In genomic region chr1:59092126-59092525, GRCh38 we compare ENCODE assay signal across 19 cellular contexts.
DNase-seq lines count a peak whose midpoint lies in the region; ATAC-seq and TF ChIP-seq lines count a peak whose summit lies in the region.
"Had no signal": no experiment of that assay in that cellular context is flagged by ENCODE, and none has a peak within 500 bp of the region (broad histone marks: within the 10 kb centered on the region; RNA-seq: fewer than 3 reads in every experiment).

No MANE protein-coding gene starts in this region.

- intact Hi-C loops in natural killer cell (cut with micrococcal nuclease): no loop called here
- intact Hi-C loops in activated CD4-positive, alpha-beta memory T cell treated with anti-CD3 and anti-CD28 coated beads for 36 hours (cut with micrococcal nuclease): no loop called here

- H3K4me1 Mint-ChIP-seq in activated T-cell treated with anti-CD3 and anti-CD28 coated beads, Interleukin-2, amount 50 U/mL, for 72 hours (ENCODE audit: low read depth): peaks cover 5% of the 10 kb centered on the region
- H3K4me1 Mint-ChIP-seq in HFFc6 (ENCODE audit: low read depth) (peaks cover 35% of the 10 kb centered on the region), natural killer cell (peaks cover 4 to 7% of the 10 kb centered on the region in 2 donors)
- no peaks in the 10 kb centered on the region for H3K4me1 Mint-ChIP-seq in activated CD4-positive, alpha-beta memory T cell treated with anti-CD3 and anti-CD28 coated beads for 36 hours (ENCODE audit: low read depth)

- H3K9ac ChIP-seq in adipocyte (ENCODE audit: low read length): no peak overlapping the region

- H3K4me3 Mint-ChIP-seq in activated T-cell treated with anti-CD3 and anti-CD28 coated beads, Interleukin-2, amount 50 U/mL, for 72 hours: no peak overlapping the region
- H3K4me3 Mint-ChIP-seq in HFFc6 (no peak overlapping the region; the same call in 1 of the 2 replicates), natural killer cell (no peak overlapping the region)
- H3K4me3 Mint-ChIP-seq in activated CD4-positive, alpha-beta memory T cell treated with anti-CD3 and anti-CD28 coated beads for 36 hours: no peak overlapping the region

- peaks cover 2 to 7% of the 10 kb centered on the region in 2 donors for H3K9me3 Mint-ChIP-seq in activated T-cell treated with anti-CD3 and anti-CD28 coated beads, Interleukin-2, amount 50 U/mL, for 72 hours
- H3K9me3 Mint-ChIP-seq in HFFc6 (peaks cover 5% of the 10 kb centered on the region), natural killer cell (no peaks in the 10 kb centered on the region)
- peaks cover 5% of the 10 kb centered on the region for H3K9me3 Mint-ChIP-seq in activated CD4-positive, alpha-beta memory T cell treated with anti-CD3 and anti-CD28 coated beads for 36 hours

- CTCF ChIA-PET in activated CD4-positive, alpha-beta memory T cell treated with anti-CD3 and anti-CD28 coated beads for 36 hours (lab: Charles Lee): no interaction called here

- no peaks in the 10 kb centered on the region for H3K79me2 ChIP-seq in osteoblast (ENCODE audit: insufficient read depth, low read length)

- no peak overlapping the region for H2AFZ ChIP-seq in osteoblast (ENCODE audit: low read length)

- no peak overlapping the region for H3K4me3 ChIP-seq in adipocyte (ENCODE audit: low read length)
- H3K4me3 ChIP-seq in osteoblast (ENCODE audit: insufficient read depth, low read length): no peak overlapping the region
- H3K4me3 ChIP-seq: SK-N-MC had no signal

- no peak overlapping the region for H3K4me2 ChIP-seq in osteoblast (ENCODE audit: insufficient read depth, low read length)

- DNase-seq in activated T-cell treated with anti-CD3 and anti-CD28 coated beads, Interleukin-2, amount 50 U/mL, for 72 hours: no peak
- DNase-seq in activated T-cell treated with anti-CD3 and anti-CD28 coated beads, Interleukin-2, amount 50 U/mL, for 48 hours: no peak
- peak; percentile 63 for DNase-seq in HFFc6
- DNase-seq in adipocyte (ENCODE audit: low read depth): peak; percentile 15
- DNase-seq in osteoblast (ENCODE audit: insufficient read length, low spot score, missing footprints): peak; percentile 14
- DNase-seq in natural killer cell: no peak
- no peak for DNase-seq in Kasumi-1 (lab: John Stamatoyannopoulos, UW)
- no peak for DNase-seq in activated CD4-positive, alpha-beta memory T cell treated with anti-CD3 and anti-CD28 coated beads for 36 hours
- DNase-seq: C1 segment of cervical spinal cord, KG1, MM.1S, NCI-H1092 treated with DMSO at 0.1 percent for 48 hours, NCI-H1694 treated with DMSO at 0.1 percent for 48 hours, NCI-H2107, NCI-H2227 treated with DMSO at 0.1 percent for 48 hours, NCI-H524 treated with DMSO at 0.1 percent for 48 hours had no signal

- H3K4me1 ChIP-seq in adipocyte (ENCODE audit: control insufficient read depth, insufficient read depth, low read length) (no peaks in the 10 kb centered on the region), osteoblast (ENCODE audit: insufficient read depth, low read length) (no peaks in the 10 kb centered on the region)

- POLR2A ChIA-PET in activated CD4-positive, alpha-beta memory T cell treated with anti-CD3 and anti-CD28 coated beads for 36 hours (lab: Charles Lee): no interaction called here

- ATAC-seq in activated T-cell treated with anti-CD3 and anti-CD28 coated beads, Interleukin-2, amount 50 U/mL, for 72 hours (replicated peaks in 1 of 2): peak; percentile 75 to 78
- no peak for ATAC-seq in natural killer cell
- ATAC-seq: Panc1, Right ventricle myocardium inferior had no signal

- H3K27ac Mint-ChIP-seq in activated T-cell treated with anti-CD3 and anti-CD28 coated beads, Interleukin-2, amount 50 U/mL, for 72 hours: no peak overlapping the region
- H3K27ac Mint-ChIP-seq in HFFc6 (peak overlapping the region; percentile 73; the same call in 1 of the 2 replicates), natural killer cell (no peak overlapping the region)
- H3K27ac Mint-ChIP-seq in activated CD4-positive, alpha-beta memory T cell treated with anti-CD3 and anti-CD28 coated beads for 36 hours: no peak overlapping the region

- no peaks in the 10 kb centered on the region for H4K20me1 ChIP-seq in osteoblast (ENCODE audit: insufficient read depth, low read length)

- peaks cover 7% of the 10 kb centered on the region for H3K27me3 Mint-ChIP-seq in activated T-cell treated with anti-CD3 and anti-CD28 coated beads, Interleukin-2, amount 50 U/mL, for 72 hours (ENCODE audit: low read depth)
- H3K27me3 Mint-ChIP-seq in HFFc6 (ENCODE audit: insufficient read depth): no peaks in the 10 kb centered on the region; the same call in none of the 2 replicates
- H3K27me3 Mint-ChIP-seq in natural killer cell (ENCODE audit: low read depth in 2 of 2): peaks cover 11 to 13% of the 10 kb centered on the region in 2 donors
- peaks cover 2% of the 10 kb centered on the region for H3K27me3 Mint-ChIP-seq in activated CD4-positive, alpha-beta memory T cell treated with anti-CD3 and anti-CD28 coated beads for 36 hours

- no peak for TF ChIP-seq CTCF in HFFc6 (IDR thresholded peaks at IDR 0.05)
- no peak for TF ChIP-seq CTCF in osteoblast (IDR thresholded peaks at IDR 0.05; ENCODE audit: extremely low read depth, low read depth, low read length)
- no peak for TF ChIP-seq CTCF in natural killer cell (IDR thresholded peaks at IDR 0.05)

- no peaks in the 10 kb centered on the region for H3K36me3 Mint-ChIP-seq in activated T-cell treated with anti-CD3 and anti-CD28 coated beads, Interleukin-2, amount 50 U/mL, for 72 hours (ENCODE audit: insufficient read depth in 2 of 2)
- peaks cover 14% of the 10 kb centered on the region for H3K36me3 Mint-ChIP-seq in HFFc6 (ENCODE audit: low read depth)
- peaks cover 6% of the 10 kb centered on the region for H3K36me3 Mint-ChIP-seq in natural killer cell
- no peaks in the 10 kb centered on the region for H3K36me3 Mint-ChIP-seq in activated CD4-positive, alpha-beta memory T cell treated with anti-CD3 and anti-CD28 coated beads for 36 hours

- no peak overlapping the region for H3K27ac ChIP-seq in osteoblast (ENCODE audit: low read depth, low read length)
- H3K27ac ChIP-seq: SK-N-MC had no signal

- H3K36me3 ChIP-seq in adipocyte (ENCODE audit: control insufficient read depth, insufficient read depth, low read length, severe bottlenecking): no peaks in the 10 kb centered on the region
- no peaks in the 10 kb centered on the region for H3K36me3 ChIP-seq in osteoblast (ENCODE audit: insufficient read depth, low read length)

- H3K27me3 ChIP-seq in adipocyte (replicated peaks; ENCODE audit: control insufficient read depth, insufficient read depth, low read length) (no peaks in the 10 kb centered on the region), osteoblast (ENCODE audit: insufficient read depth, low read length) (no peaks in the 10 kb centered on the region)

- H3K9me3 ChIP-seq in adipocyte (ENCODE audit: control insufficient read depth, low read length) (peaks cover 12% of the 10 kb centered on the region), osteoblast (ENCODE audit: low read depth, low read length) (no peaks in the 10 kb centered on the region)

Comparison
In these comparisons a context has a peak if more than half of its experiments do, and no peak if none do; other contexts are left out.
1. ATAC-seq: peak in activated T-cell treated with anti-CD3 and anti-CD28 coated beads, Interleukin-2, amount 50 U/mL, for 72 hours (2 of 2); none in natural killer cell (0 of 3).
2. DNase-seq: peak in HFFc6 (single experiment), adipocyte (single experiment) and osteoblast (single experiment); none in activated T-cell treated with anti-CD3 and anti-CD28 coated beads, Interleukin-2, amount 50 U/mL, for 72 hours (0 of 2), activated T-cell treated with anti-CD3 and anti-CD28 coated beads, Interleukin-2, amount 50 U/mL, for 48 hours (0 of 2), natural killer cell (single experiment), Kasumi-1 (0 of 2) and activated CD4-positive, alpha-beta memory T cell treated with anti-CD3 and anti-CD28 coated beads for 36 hours (single experiment).